In the genomic region with DNA sequence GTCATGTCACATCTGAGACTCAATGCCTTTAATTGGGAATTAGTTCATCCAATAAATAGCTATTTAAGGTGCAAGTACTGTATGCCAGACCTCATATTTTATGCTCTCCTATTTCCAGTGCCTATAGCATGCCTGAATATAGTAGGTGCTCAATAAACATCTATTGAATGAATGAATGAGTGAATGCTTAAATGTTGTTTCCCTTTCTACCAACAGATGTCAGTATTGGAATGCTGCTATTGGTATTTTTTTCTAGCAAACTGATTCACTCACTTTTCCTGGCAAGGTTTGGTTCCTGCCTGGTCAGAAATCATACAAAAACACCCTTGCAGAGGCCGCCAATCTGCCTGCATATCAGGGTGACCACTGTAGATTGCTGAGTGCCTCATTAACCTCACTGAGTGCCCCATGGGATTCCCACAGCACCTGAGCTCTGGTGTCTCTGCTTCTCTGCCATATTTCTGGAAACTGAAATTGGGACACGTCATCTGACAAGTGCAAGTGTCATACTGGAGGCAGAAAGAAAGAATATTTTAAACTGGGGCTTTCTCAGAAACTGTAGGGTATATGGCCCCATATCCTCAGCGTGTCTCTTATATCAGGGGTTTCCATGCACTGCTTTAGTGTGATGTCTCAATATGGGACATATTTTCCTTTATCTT, we compare ENCODE assay signal across 10 cellular contexts.
A peak's percentile ranks its signal among the peaks of the same experiment; 100 is the strongest.
DNase-seq lines count a peak whose midpoint lies in the region; ATAC-seq and TF ChIP-seq lines count a peak whose summit lies in the region.
"Had no signal": no experiment of that assay in that cellular context is flagged by ENCODE, and none has a peak within 500 bp of the region (broad histone marks: within the 10 kb centered on the region; RNA-seq: fewer than 3 reads in every experiment).

No MANE protein-coding gene starts in this region.

- CTCF ChIA-PET in BJ (lab: Yijun Ruan, JAX): interaction anchor here (1.0 to 3.1 kb wide), 2 partner anchors 10 to 17 kb away, joined by 3 to 15 read pairs; no protein-coding TSS in a partner anchor

- POLR2A ChIA-PET in BJ (lab: Charles Lee): no interaction called here

- TF ChIP-seq CTCF in BJ (IDR thresholded peaks at IDR 0.05; ENCODE audit: insufficient read depth, low read depth, low read length): 0 out of 2 replicates have a peak, but pooled peaks have one; percentile 4
- peak; percentile 11 for TF ChIP-seq CTCF in cardiac fibroblast (IDR thresholded peaks at IDR 0.05; ENCODE audit: low read depth, low read length)

- H3K27me3 ChIP-seq in BJ (ENCODE audit: control insufficient read depth, insufficient read depth, low read length): no peaks in the 10 kb centered on the region
- H3K27me3 ChIP-seq: gastrocnemius medialis had no signal

- peak; percentile 91 for ATAC-seq in GM19351 (IDR thresholded peaks at IDR 0.05; ENCODE audit: unreplicated experiment)
- peak; percentile 68 for ATAC-seq in HG03060 (IDR thresholded peaks at IDR 0.05; ENCODE audit: low read depth, unreplicated experiment)
- ATAC-seq in HG03469 (IDR thresholded peaks at IDR 0.05; ENCODE audit: unreplicated experiment): no peak
- ATAC-seq: gastrocnemius medialis had no signal

- DNase-seq in BJ (ENCODE audit: low read depth): no peak
- DNase-seq in cardiac fibroblast (ENCODE audit: low read depth in 2 of 2): peak in 1 of 2 donors; percentile 3
- no peak for DNase-seq in NCI-H187 treated with DMSO at 0.1 percent for 48 hours (lab: John Stamatoyannopoulos, UW)
- no peak for DNase-seq in Kasumi-1 (lab: John Stamatoyannopoulos, UW)
- DNase-seq in stimulated activated CD4-positive, alpha-beta T cell treated with anti-CD3 and anti-CD28 coated beads, Interleukin-4, amount 100 ng/mL, for 4 hours: no peak
- DNase-seq: gastrocnemius medialis, NCI-H2107 had no signal

- no peaks in the 10 kb centered on the region for H3K36me3 ChIP-seq in BJ (ENCODE audit: control insufficient read depth, insufficient read depth, low read length)
- H3K36me3 ChIP-seq: gastrocnemius medialis had no signal

- H3K4me3 ChIP-seq in BJ (ENCODE audit: low read depth, low read length): no peak overlapping the region
- no peak overlapping the region for H3K4me3 ChIP-seq in cardiac fibroblast (replicated peaks in 1 of 2; ENCODE audit: low read depth in 2 of 2, low read length in 2 of 2)
- H3K4me3 ChIP-seq: gastrocnemius medialis had no signal
